Comparison of ENCODE assay signal across 1 cellular context in genomic region chr17:78359936-78360370, GRCh38.
TF ChIP-seq lines count a peak whose summit lies in the region.

Gene SOCS3 (minus strand): TSS chr17:78360077. CDS start chr17:78359095, 982 bp downstream.

TF ChIP-seq in HCT116, 20 proteins besides CTCF, POLR2A, EP300 and RAD21 (continued from another document):
- TF ChIP-seq REST (IDR thresholded peaks at IDR 0.05; ENCODE audit: low read depth) (no peak), EZH2phosphoT487 (IDR thresholded peaks at IDR 0.05; ENCODE audit: borderline replicate concordance) (no peak), SP1 (IDR thresholded peaks at IDR 0.05; ENCODE audit: low read depth) (peak; percentile 73), MAX (IDR thresholded peaks at IDR 0.05) (0 out of 2 replicates have a peak, but pooled peaks have one; percentile 49), POLR2AphosphoS5 (IDR thresholded peaks at IDR 0.05; ENCODE audit: low read depth, low read length) (peak; percentile 99)
